In the genomic region with DNA sequence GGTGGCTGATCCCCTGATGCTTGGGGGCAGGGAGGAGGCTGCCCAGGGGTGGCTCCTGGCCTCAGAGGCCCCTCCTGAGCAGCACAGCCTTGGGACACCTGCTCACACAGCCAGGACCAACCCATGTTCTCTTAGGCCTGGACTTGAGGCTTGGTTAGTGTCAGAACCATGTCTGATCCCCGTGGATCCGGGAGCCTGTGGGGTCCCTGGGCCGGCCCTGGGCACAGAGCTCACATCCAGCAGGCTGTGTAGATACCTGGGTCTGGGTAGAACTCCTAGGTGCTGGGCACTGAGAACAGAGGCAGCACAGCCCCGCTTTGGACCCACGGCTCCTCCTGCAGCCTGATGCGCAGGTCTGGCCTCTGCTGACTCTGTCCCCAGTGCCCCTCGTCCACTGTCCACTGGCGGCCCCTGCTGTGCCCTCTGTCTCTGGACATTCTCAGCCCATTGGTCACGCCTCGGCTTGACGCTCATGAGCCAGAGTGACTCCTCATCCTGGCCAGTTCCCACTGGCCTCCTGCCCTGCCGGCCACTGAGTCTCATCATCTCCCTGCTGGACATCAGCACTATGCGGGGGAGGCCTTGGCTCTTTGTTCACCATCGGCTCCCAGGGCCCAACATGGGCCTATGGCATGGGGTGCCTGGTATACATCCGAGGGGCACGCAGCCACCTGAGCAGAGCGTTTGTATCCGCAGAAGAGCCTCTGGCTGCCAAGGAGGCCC, we compare ENCODE assay signal across 1 cellular context.
TF ChIP-seq lines count a peak whose summit lies in the region.

No MANE protein-coding gene starts in this region.

TF ChIP-seq in IMR-90, 13 proteins besides CTCF, POLR2A, EP300 and RAD21:
- TF ChIP-seq CEBPB (IDR thresholded peaks at IDR 0.05; ENCODE audit: low read depth, low read length) (no peak), NFE2L2 (IDR thresholded peaks at IDR 0.05; ENCODE audit: low read depth, low read length) (no peak)
- TF ChIP-seq, protein P1, sequence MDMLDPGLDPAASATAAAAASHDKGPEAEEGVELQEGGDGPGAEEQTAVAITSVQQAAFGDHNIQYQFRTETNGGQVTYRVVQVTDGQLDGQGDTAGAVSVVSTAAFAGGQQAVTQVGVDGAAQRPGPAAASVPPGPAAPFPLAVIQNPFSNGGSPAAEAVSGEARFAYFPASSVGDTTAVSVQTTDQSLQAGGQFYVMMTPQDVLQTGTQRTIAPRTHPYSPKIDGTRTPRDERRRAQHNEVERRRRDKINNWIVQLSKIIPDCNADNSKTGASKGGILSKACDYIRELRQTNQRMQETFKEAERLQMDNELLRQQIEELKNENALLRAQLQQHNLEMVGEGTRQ (IDR thresholded peaks at IDR 0.05; ENCODE audit: low read depth, low read length): no peak
